12 cellular contexts compared by ENCODE assay signal in genomic region chr2:178403671-178404379, GRCh38. TPM values are rescaled to one million over a fixed set of nuclear protein-coding genes. Genes with fewer than 3 reads are reported as not detected.
DNase-seq lines count a peak whose midpoint lies in the region; ATAC-seq and TF ChIP-seq lines count a peak whose summit lies in the region.
"Had no signal": no experiment of that assay in that cellular context is flagged by ENCODE, and none has a peak within 500 bp of the region (broad histone marks: within the 10 kb centered on the region; RNA-seq: fewer than 3 reads in every experiment).

No MANE protein-coding gene starts in this region.

- H3K4me3 Mint-ChIP-seq in glutamatergic neuron (ENCODE audit: unreplicated experiment) (peak overlapping the region; percentile 67), nephron progenitor cell (no peak overlapping the region)

- no peaks in the 10 kb centered on the region for H3K9me2 ChIP-seq in GM23248 (ENCODE audit: insufficient read depth)

- no peaks in the 10 kb centered on the region for H3K79me2 ChIP-seq in GM23248 (ENCODE audit: insufficient read depth)

- H3K36me3 ChIP-seq in GM23248 (ENCODE audit: low read depth) = no peaks in the 10 kb centered on the region
- H3K36me3 ChIP-seq in heart right ventricle = no peaks in the 10 kb centered on the region
- H3K36me3 ChIP-seq: uterus had no signal

- H3K27me3 Mint-ChIP-seq in glutamatergic neuron (ENCODE audit: unreplicated experiment) = peaks cover 8% of the 10 kb centered on the region
- no peaks in the 10 kb centered on the region for H3K27me3 Mint-ChIP-seq in nephron progenitor cell (ENCODE audit: low read depth, poor library complexity)

- peak; percentile 52 for DNase-seq in DMS53 (lab: John Stamatoyannopoulos, UW)
- DNase-seq in DMS53 treated with DMSO at 0.1 percent for 48 hours (lab: John Stamatoyannopoulos, UW; ENCODE audit: unreplicated experiment) = no peak
- no peak for DNase-seq in GM23248
- no peak for DNase-seq in glutamatergic neuron
- DNase-seq in heart right ventricle = no peak
- no peak for DNase-seq in nephron progenitor cell
- DNase-seq in GF-D8 (lab: John Stamatoyannopoulos, UW) = no peak
- DNase-seq: 8988T; NCI-H524 treated with DMSO at 0.1 percent for 48 hours; stimulated activated CD4-positive, alpha-beta T cell treated with anti-CD3 and anti-CD28 coated beads, Interleukin-12 subunit alpha, Interleukin-12 subunit beta, amount 100 ng/mL, for 4 hours; uterus had no signal

- H2AFZ ChIP-seq in GM23248 = peak overlapping the region; percentile 24; the same call in 1 of the 2 replicates

- no peak overlapping the region for H3K27ac ChIP-seq in GM23248
- no peak overlapping the region for H3K27ac ChIP-seq in heart right ventricle
- H3K27ac ChIP-seq: uterus had no signal

- H3F3A ChIP-seq in GM23248 (ENCODE audit: insufficient read depth) = peaks cover 11% of the 10 kb centered on the region; the same call in 1 of the 2 replicates

- H3K4me1 ChIP-seq in GM23248 (ENCODE audit: insufficient read depth) (peaks cover 13% of the 10 kb centered on the region; the same call in 1 of the 2 replicates), heart right ventricle (no peaks in the 10 kb centered on the region)
- H3K4me1 ChIP-seq: uterus had no signal

- H3K4me1 Mint-ChIP-seq in glutamatergic neuron (ENCODE audit: low read depth, unreplicated experiment) (peaks cover 17% of the 10 kb centered on the region), nephron progenitor cell (peaks cover 20% of the 10 kb centered on the region)

- no peak overlapping the region for H3K9ac ChIP-seq in GM23248

- intact Hi-C loops in heart right ventricle (cut with DNase I) = loop anchor here in 1 of 10 donors (10.0 kb wide), 1 partner anchor 289 kb away; the partner anchor contains the start of gene RBM45

- H4K20me1 ChIP-seq in GM23248 (ENCODE audit: insufficient read depth) = no peaks in the 10 kb centered on the region

- in situ Hi-C loops in GM23248 (cut with MboI) = no loop called here

- H3K4me2 ChIP-seq in GM23248 (ENCODE audit: unreplicated experiment) = peak overlapping the region; percentile 45

- H3K9me3 Mint-ChIP-seq in glutamatergic neuron (ENCODE audit: unreplicated experiment) = peaks cover 11% of the 10 kb centered on the region
- no peaks in the 10 kb centered on the region for H3K9me3 Mint-ChIP-seq in nephron progenitor cell

- peak; percentile 27 for ATAC-seq in HG03520 (IDR thresholded peaks at IDR 0.05; ENCODE audit: unreplicated experiment)
- no peak for ATAC-seq in heart right ventricle

- peak overlapping the region; percentile 96 for H3K27ac Mint-ChIP-seq in glutamatergic neuron (ENCODE audit: unreplicated experiment)
- H3K27ac Mint-ChIP-seq in nephron progenitor cell = no peak overlapping the region

- 82 to 84% methylated on average over 3 of the region's 3 CpGs for WGBS in GM23248 (ENCODE audit: low coverage in 1 of 2, low lambda C conversion rate in 2 of 2, missing lambda C conversion rate in 2 of 2), 2 experiments
- WGBS in heart right ventricle, 2 donors = 76 to 78% methylated on average over 3 of the region's 3 CpGs

- H3K36me3 Mint-ChIP-seq in glutamatergic neuron (ENCODE audit: unreplicated experiment) (no peaks in the 10 kb centered on the region), nephron progenitor cell (ENCODE audit: low read depth) (no peaks in the 10 kb centered on the region)

- H3K9me3 ChIP-seq in GM23248 (ENCODE audit: low read depth) (no peaks in the 10 kb centered on the region), heart right ventricle (no peaks in the 10 kb centered on the region)
- H3K9me3 ChIP-seq: uterus had no signal

- H3K4me3 ChIP-seq in GM23248 = peak overlapping the region; percentile 36; the same call in 1 of the 2 replicates
- no peak overlapping the region for H3K4me3 ChIP-seq in heart right ventricle
- H3K4me3 ChIP-seq: uterus had no signal

- H3K27me3 ChIP-seq in GM23248 (replicated peaks; ENCODE audit: insufficient read depth) (no peaks in the 10 kb centered on the region), heart right ventricle (no peaks in the 10 kb centered on the region)
- H3K27me3 ChIP-seq: uterus had no signal

- TF ChIP-seq CTCF in glutamatergic neuron (IDR thresholded peaks at IDR 0.05; ENCODE audit: partially characterized antibody, unreplicated experiment) = no peak
- no peak for TF ChIP-seq CTCF in heart right ventricle (IDR thresholded peaks at IDR 0.05)
- no peak for TF ChIP-seq CTCF in nephron progenitor cell (IDR thresholded peaks at IDR 0.05)

RNA-seq across cellular contexts. Expression of gene PRKRA, which starts 47.1 kb away (rescaled TPM):
- total RNA-seq in GM23248 (2014; rRNA removed; shearing (Covaris generic)) = 48.8 and 50.0 TPM in 2 replicates
- polyA plus RNA-seq in GM23248 (2016; fragmentation: Nextera tagmentation; extraction: Ambion mirVana) (64.3 and 64.7 TPM in 2 replicates), heart right ventricle (10 to 100 TPM; 39.7 to 40.3 TPM)
- total RNA-seq in glutamatergic neuron (ENCODE audit: unreplicated experiment) (86.6 TPM), heart right ventricle (10 to 100 TPM; 39.8 to 55.3 (median 44.3) TPM)

RNA-seq across cellular contexts. Expression of gene PJVK, which starts 47.4 kb away (rescaled TPM):
- total RNA-seq in GM23248 (2014; rRNA removed; shearing (Covaris generic)) = 0.97 and 1.9 TPM in 2 replicates
- 1.3 and 1.6 TPM in 2 replicates for polyA plus RNA-seq in GM23248 (2016; fragmentation: Nextera tagmentation; extraction: Ambion mirVana)
- total RNA-seq in glutamatergic neuron (ENCODE audit: unreplicated experiment) = 2.0 TPM
- 1 to 10 TPM in 7 of 10 donors, under 1 TPM in 3; 0.57 to 2.0 (median 1.7) TPM for total RNA-seq in heart right ventricle
- 1 to 10 TPM in 1 of 2 donors, under 1 TPM in 1; 0.54 to 6.6 TPM for polyA plus RNA-seq in heart right ventricle
